Comparison of ENCODE assay signal across 8 cellular contexts in genomic region chr6:166488081-166488685, GRCh38.
DNase-seq lines count a peak whose midpoint lies in the region; ATAC-seq and TF ChIP-seq lines count a peak whose summit lies in the region.

No MANE protein-coding gene starts in this region.

- no peak overlapping the region for H3K4me3 ChIP-seq in fibroblast of villous mesenchyme (ENCODE audit: low read depth, low read length)
- H3K4me3 ChIP-seq in skin epidermis: no peak overlapping the region

- ATAC-seq in GM21390 (IDR thresholded peaks at IDR 0.05; ENCODE audit: unreplicated experiment): peak; percentile 96

- DNase-seq in Ammon's horn (ENCODE audit: low spot score) (peak; percentile 77), fibroblast of villous mesenchyme (ENCODE audit: low read depth) (peak; percentile 59), COR-L47 (lab: John Stamatoyannopoulos, UW) (no peak), NCI-H1694 (lab: John Stamatoyannopoulos, UW) (no peak)
- DNase-seq in activated CD8-positive, alpha-beta memory T cell treated with anti-CD3 and anti-CD28 coated beads, Interleukin-2, amount 50 U/mL, for 4 hours: peak; percentile 69

- peaks cover 22% of the 10 kb centered on the region for H3K9me3 ChIP-seq in KOPT-K1 (ENCODE audit: insufficient read depth, low read length, poor library complexity, severe bottlenecking)

- peak overlapping the region; percentile 56 for H3K27ac ChIP-seq in KOPT-K1 (ENCODE audit: low read depth, low read length, poor library complexity, severe bottlenecking)
- H3K27ac ChIP-seq in skin epidermis: peak overlapping the region in 19 of 21 experiments; percentile 18 to 92 (median 63)

- H3K36me3 ChIP-seq in KOPT-K1 (ENCODE audit: insufficient read depth, low read length): no peaks in the 10 kb centered on the region

- no peak for TF ChIP-seq CTCF in fibroblast of villous mesenchyme (IDR thresholded peaks at IDR 0.05; ENCODE audit: insufficient read depth, low read depth, low read length)

Comparison
In these comparisons a context has a peak if more than half of its experiments do, and no peak if none do; other contexts are left out.
1. DNase-seq: peak in Ammon's horn (single experiment), activated CD8-positive, alpha-beta memory T cell treated with anti-CD3 and anti-CD28 coated beads, Interleukin-2, amount 50 U/mL, for 4 hours (single experiment) and fibroblast of villous mesenchyme (single experiment); none in COR-L47 (single experiment) and NCI-H1694 (single experiment).